In the genomic region with DNA sequence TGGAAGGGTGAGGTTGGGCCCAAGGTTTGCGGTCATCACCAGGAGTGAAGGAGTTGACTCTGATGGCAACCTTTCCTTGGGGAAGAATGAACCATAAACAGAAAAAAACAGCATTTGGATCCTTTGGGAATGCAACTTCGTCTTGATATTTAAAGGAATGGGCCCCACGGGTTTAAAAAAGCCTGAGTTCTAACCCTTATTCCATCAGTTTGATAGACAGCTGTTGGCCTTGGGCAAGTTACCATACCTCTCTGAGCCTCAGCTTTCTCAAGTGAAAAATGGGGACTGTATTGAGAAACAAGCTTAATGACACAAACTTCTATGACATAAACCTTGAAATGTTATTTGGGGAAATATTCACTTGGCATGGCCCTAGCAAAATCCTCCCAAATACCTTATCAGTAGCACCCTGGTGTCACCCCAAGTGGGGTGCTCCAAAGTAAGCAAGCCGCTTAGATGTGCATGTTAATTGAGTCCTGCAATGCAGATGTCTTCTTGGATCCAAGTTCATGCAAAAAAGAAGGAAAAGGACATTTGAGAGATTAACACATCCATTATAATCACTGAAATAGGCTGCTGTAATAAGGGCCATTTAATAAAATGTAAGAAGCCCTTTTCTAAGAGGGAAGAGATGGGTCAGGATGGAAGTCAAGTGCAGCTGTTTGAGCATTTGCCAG, we compare ENCODE assay signal across 1 cellular context.
TF ChIP-seq lines count a peak whose summit lies in the region.

No MANE protein-coding gene starts in this region.

TF ChIP-seq in HCT116, 20 proteins besides CTCF, POLR2A, EP300 and RAD21 (continued from another document):
- TF ChIP-seq JUND (IDR thresholded peaks at IDR 0.05) (no peak), CEBPB (IDR thresholded peaks at IDR 0.05; ENCODE audit: low read depth) (no peak), EZH2phosphoT487 (IDR thresholded peaks at IDR 0.05; ENCODE audit: borderline replicate concordance) (no peak), SRF (IDR thresholded peaks at IDR 0.05; ENCODE audit: low read depth) (no peak), ZNF274 (IDR thresholded peaks at IDR 0.05; ENCODE audit: low read depth, low read length) (no peak), POLR2AphosphoS5 (IDR thresholded peaks at IDR 0.05; ENCODE audit: low read depth, low read length) (no peak), REST (IDR thresholded peaks at IDR 0.05; ENCODE audit: low read depth) (no peak)
- TF ChIP-seq, protein P1, sequence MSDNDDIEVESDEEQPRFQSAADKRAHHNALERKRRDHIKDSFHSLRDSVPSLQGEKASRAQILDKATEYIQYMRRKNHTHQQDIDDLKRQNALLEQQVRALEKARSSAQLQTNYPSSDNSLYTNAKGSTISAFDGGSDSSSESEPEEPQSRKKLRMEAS (IDR thresholded peaks at IDR 0.05): no peak
